Comparison of ENCODE assay signal across 8 cellular contexts in the genomic region with DNA sequence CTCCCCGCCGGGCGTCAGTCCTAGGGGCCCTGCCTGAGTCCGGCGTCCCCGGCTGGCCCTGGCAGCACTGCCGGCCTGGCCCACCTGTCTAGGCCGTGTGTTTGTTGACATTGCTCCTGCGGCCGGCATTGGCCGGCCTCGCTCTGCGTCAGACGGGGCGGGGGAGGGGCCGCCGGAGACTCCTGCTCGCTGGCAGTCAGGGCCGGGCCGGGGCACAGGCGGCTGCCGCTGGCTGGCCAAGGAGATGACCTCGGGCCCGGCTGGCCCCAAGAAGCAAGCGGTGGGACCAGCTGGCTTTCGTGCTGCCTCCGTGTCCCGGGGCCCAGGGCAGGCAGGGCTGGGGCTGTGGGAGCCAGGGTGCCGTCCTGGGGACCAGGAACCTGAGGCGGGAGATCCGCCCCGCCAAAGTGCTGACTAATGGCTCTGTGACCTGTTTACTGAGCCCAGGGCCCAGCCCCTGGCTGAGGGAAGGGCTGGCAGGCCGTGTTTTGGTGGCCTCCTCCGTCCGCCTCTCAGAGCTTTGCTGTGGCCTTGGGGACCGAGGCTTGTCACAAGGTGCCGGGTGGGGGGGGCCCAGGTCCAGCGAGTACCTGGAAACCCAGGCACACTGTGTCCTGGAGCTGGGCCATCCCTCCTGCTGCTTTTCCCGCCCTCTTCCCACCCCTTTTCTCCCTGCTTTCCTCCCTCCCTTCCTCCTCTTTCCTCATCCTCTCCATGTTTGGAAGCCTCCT. TPM values are rescaled to one million over a fixed set of nuclear protein-coding genes. Genes with fewer than 3 reads are reported as not detected.
DNase-seq lines count a peak whose midpoint lies in the region; ATAC-seq, FAIRE-seq and TF ChIP-seq lines count a peak whose summit lies in the region.

No MANE protein-coding gene starts in this region.

- H3K23ac ChIP-seq in neuronal stem cell (ENCODE audit: low read depth, low read length, poor library complexity) = peak overlapping the region; percentile 60

- H3K79me1 ChIP-seq in neuronal stem cell (ENCODE audit: low read depth, low read length) = peaks cover 12% of the 10 kb centered on the region

- peak; percentile 96 to 97 for TF ChIP-seq POLR2A in gastroesophageal sphincter (IDR thresholded peaks at IDR 0.05)

- H3K4ac ChIP-seq in neuronal stem cell (ENCODE audit: low read length) = no peak overlapping the region

- H2BK5ac ChIP-seq in neuronal stem cell (ENCODE audit: low read length) = peak overlapping the region; percentile 75

- no peak for TF ChIP-seq CTCF in RWPE2 (IDR thresholded peaks at IDR 0.05; ENCODE audit: poor library complexity, severe bottlenecking)
- TF ChIP-seq CTCF in gastroesophageal sphincter (IDR thresholded peaks at IDR 0.05) = peak in 1 of 4 experiments; percentile 9

- H3K4me3 Mint-ChIP-seq in activated naive CD4-positive, alpha-beta T cell treated with anti-CD3 and anti-CD28 coated beads, Interleukin-2, amount 10 ng/mL, durations not matched to agents 7 days and 5 days = peak overlapping the region; percentile 85

- peak; percentile 59 for ATAC-seq in GM21367 (IDR thresholded peaks at IDR 0.05; ENCODE audit: unreplicated experiment)
- peak; percentile 82 for ATAC-seq in RWPE2 (ENCODE audit: low read depth)
- ATAC-seq in gastroesophageal sphincter = peak; percentile 86

- H3K14ac ChIP-seq in neuronal stem cell (ENCODE audit: low read length) = no peak overlapping the region

- no peak overlapping the region for H2AK5ac ChIP-seq in neuronal stem cell (ENCODE audit: low read depth, low read length)

- H3K27me3 ChIP-seq in RWPE2 (ENCODE audit: insufficient read depth, poor library complexity, severe bottlenecking) (no peaks in the 10 kb centered on the region), gastroesophageal sphincter (no peaks in the 10 kb centered on the region), neuronal stem cell (ENCODE audit: control insufficient read depth in 3 of 3, insufficient read depth in 3 of 3, low read depth in 1 of 3, low read length in 3 of 3) (no peaks in the 10 kb centered on the region), stomach smooth muscle (ENCODE audit: control insufficient read depth in 1 of 2, insufficient read depth in 2 of 2, low read length in 2 of 2) (no peaks in the 10 kb centered on the region)

- CTCF ChIA-PET in activated naive CD4-positive, alpha-beta T cell treated with anti-CD3 and anti-CD28 coated beads, Interleukin-2, amount 10 ng/mL, durations not matched to agents 7 days and 5 days (lab: Charles Lee) = no interaction called here

- no peaks in the 10 kb centered on the region for H3K27me3 Mint-ChIP-seq in activated naive CD4-positive, alpha-beta T cell treated with anti-CD3 and anti-CD28 coated beads, Interleukin-2, amount 10 ng/mL, durations not matched to agents 7 days and 5 days

- WGBS in gastroesophageal sphincter (ENCODE audit: low coverage in 1 of 2), 2 donors = 0 to 7% methylated on average over 1 to 3 of the region's 39 CpGs
- no CpG with 5 or more reads among the region's 39 CpGs for WGBS in neuronal stem cell (ENCODE audit: extremely low coverage in 2 of 2, insufficient read length in 2 of 2, insufficient replicate concordance in 1 of 2), 2 donors

- H3K4me1 ChIP-seq in RWPE2 (ENCODE audit: insufficient read depth, poor library complexity, severe bottlenecking) (peaks cover 9% of the 10 kb centered on the region), gastroesophageal sphincter (peaks cover 0 to 66% (median 22%) of the 10 kb centered on the region in 3 donors), neuronal stem cell (ENCODE audit: control insufficient read depth in 2 of 2, insufficient read depth in 1 of 2, low read depth in 1 of 2, low read length in 2 of 2) (peaks cover 14 to 21% of the 10 kb centered on the region in 2 donors), stomach smooth muscle (ENCODE audit: control insufficient read depth, insufficient read depth, low read length) (peaks cover 25% of the 10 kb centered on the region)

- FAIRE-seq in HTR-8/SVneo (lab: Jason Lieb, UNC) = peak; percentile 40

- H3K9me3 ChIP-seq in RWPE2 (ENCODE audit: severe bottlenecking) (no peaks in the 10 kb centered on the region), gastroesophageal sphincter (no peaks in the 10 kb centered on the region), neuronal stem cell (replicated peaks in 1 of 2; ENCODE audit: control insufficient read depth in 2 of 2, insufficient read depth in 1 of 2, low read depth in 1 of 2, low read length in 2 of 2) (peaks cover 0 to 1% of the 10 kb centered on the region in 2 donors), stomach smooth muscle (ENCODE audit: control insufficient read depth in 2 of 2, low read length in 2 of 2) (no peaks in the 10 kb centered on the region)

- H3K4me1 Mint-ChIP-seq in activated naive CD4-positive, alpha-beta T cell treated with anti-CD3 and anti-CD28 coated beads, Interleukin-2, amount 10 ng/mL, durations not matched to agents 7 days and 5 days = peaks cover 23% of the 10 kb centered on the region

- H4K8ac ChIP-seq in neuronal stem cell (ENCODE audit: low read depth, low read length) = no peak overlapping the region

- H3K4me3 ChIP-seq in RWPE2 (ENCODE audit: severe bottlenecking) = peak overlapping the region; percentile 76
- peak overlapping the region; percentile 54 to 89 for H3K4me3 ChIP-seq in gastroesophageal sphincter
- peak overlapping the region; percentile 72 to 77 for H3K4me3 ChIP-seq in neuronal stem cell (ENCODE audit: low read length in 2 of 2)
- H3K4me3 ChIP-seq in stomach smooth muscle (ENCODE audit: low read length in 2 of 2) = peak overlapping the region; percentile 84 to 85

- DNase-seq in CMK (ENCODE audit: low read depth) = peak; percentile 45
- peak; percentile 89 for DNase-seq in HTR-8/SVneo (ENCODE audit: insufficient read length, low spot score)
- peak; percentile 89 for DNase-seq in RWPE2 (ENCODE audit: low spot score)
- peak; percentile 79 for DNase-seq in activated naive CD4-positive, alpha-beta T cell treated with anti-CD3 and anti-CD28 coated beads, Interleukin-2, amount 10 ng/mL, durations not matched to agents 7 days and 5 days
- peak; percentile 76 for DNase-seq in neuronal stem cell (ENCODE audit: low spot score)

- peaks cover 2% of the 10 kb centered on the region for H3K36me3 Mint-ChIP-seq in activated naive CD4-positive, alpha-beta T cell treated with anti-CD3 and anti-CD28 coated beads, Interleukin-2, amount 10 ng/mL, durations not matched to agents 7 days and 5 days

- H3K27ac Mint-ChIP-seq in activated naive CD4-positive, alpha-beta T cell treated with anti-CD3 and anti-CD28 coated beads, Interleukin-2, amount 10 ng/mL, durations not matched to agents 7 days and 5 days = peak overlapping the region; percentile 86

- H3K4me2 ChIP-seq in neuronal stem cell (ENCODE audit: insufficient read depth, low read length, poor library complexity, severe bottlenecking) = peak overlapping the region; percentile 84

- H3K9ac ChIP-seq in neuronal stem cell (ENCODE audit: low read depth, low read length, poor library complexity) (peak overlapping the region; percentile 66), stomach smooth muscle (ENCODE audit: low read length in 2 of 2) (peak overlapping the region; percentile 94 to 95)

- H2BK12ac ChIP-seq in neuronal stem cell (ENCODE audit: low read length) = peak overlapping the region; percentile 73

- no peak overlapping the region for H4K91ac ChIP-seq in neuronal stem cell (ENCODE audit: low read depth, low read length, poor library complexity)

- peak overlapping the region; percentile 91 for H3K18ac ChIP-seq in neuronal stem cell (ENCODE audit: low read length)

- no peak for TF ChIP-seq EP300 in gastroesophageal sphincter (IDR thresholded peaks at IDR 0.05)

- H3K36me3 ChIP-seq in RWPE2 (ENCODE audit: low read depth) (peaks cover 8% of the 10 kb centered on the region; the same call in 1 of the 2 replicates), gastroesophageal sphincter (peaks cover 0 to 26% of the 10 kb centered on the region in 2 donors), neuronal stem cell (replicated peaks in 1 of 2; ENCODE audit: control insufficient read depth in 2 of 2, insufficient read depth in 2 of 2, low read length in 2 of 2) (peaks cover 8 to 39% of the 10 kb centered on the region in 2 donors), stomach smooth muscle (ENCODE audit: control insufficient read depth in 2 of 2, insufficient read depth in 2 of 2, low read length in 2 of 2) (peaks cover 0 to 2% of the 10 kb centered on the region in 2 donors)

- H2AFZ ChIP-seq in neuronal stem cell (ENCODE audit: low read length) = no peak overlapping the region

- H2BK15ac ChIP-seq in neuronal stem cell (ENCODE audit: low read length) = no peak overlapping the region

- H2BK120ac ChIP-seq in neuronal stem cell (ENCODE audit: low read depth, low read length) = no peak overlapping the region

- H3K27ac ChIP-seq in RWPE2 (ENCODE audit: poor library complexity, severe bottlenecking) (peak overlapping the region; percentile 45), gastroesophageal sphincter (peak overlapping the region; percentile 94 to 97 (median 96)), neuronal stem cell (replicated peaks; ENCODE audit: low read length) (no peak overlapping the region), stomach smooth muscle (ENCODE audit: low read length) (peak overlapping the region; percentile 98)

- no peaks in the 10 kb centered on the region for H3K9me3 Mint-ChIP-seq in activated naive CD4-positive, alpha-beta T cell treated with anti-CD3 and anti-CD28 coated beads, Interleukin-2, amount 10 ng/mL, durations not matched to agents 7 days and 5 days

RNA-seq across cellular contexts. Expression of a gene that starts 1.8 kb away (rescaled TPM):
- total RNA-seq in gastroesophageal sphincter = 10 to 100 TPM; 10.0 to 34.2 (median 21.8) TPM
- 21.6 TPM for polyA plus RNA-seq in neuronal stem cell (2013, experiment 1 of 2)
- 22.4 TPM for polyA plus RNA-seq in neuronal stem cell (2013, experiment 2 of 2)

RNA-seq across cellular contexts. Expression of a gene that starts 32.8 kb away (rescaled TPM):
- 10 to 100 TPM in 2 of 4 donors, 1 to 10 TPM in 2; 7.2 to 28.2 (median 13.1) TPM for total RNA-seq in gastroesophageal sphincter
- polyA plus RNA-seq in neuronal stem cell (2013, experiment 1 of 2) = 10.3 TPM
- 8.8 TPM for polyA plus RNA-seq in neuronal stem cell (2013, experiment 2 of 2)

RNA-seq across cellular contexts. Expression of a gene that starts 53.5 kb away (rescaled TPM):
- 10 to 100 TPM; 12.6 to 28.0 (median 22.8) TPM for total RNA-seq in gastroesophageal sphincter
- polyA plus RNA-seq in neuronal stem cell (2013, experiment 1 of 2) = 20.4 TPM
- polyA plus RNA-seq in neuronal stem cell (2013, experiment 2 of 2) = 21.2 TPM
